Comparison of ENCODE assay signal across 13 cellular contexts in genomic region chr9:133276001-133276884, GRCh38. TPM values are rescaled to one million over a fixed set of nuclear protein-coding genes. Genes with fewer than 3 reads are reported as not detected.
DNase-seq lines count a peak whose midpoint lies in the region; ATAC-seq and TF ChIP-seq lines count a peak whose summit lies in the region.
"Had no signal": no experiment of that assay in that cellular context is flagged by ENCODE, and none has a peak within 500 bp of the region (broad histone marks: within the 10 kb centered on the region; RNA-seq: fewer than 3 reads in every experiment).

No MANE protein-coding gene starts in this region.

- DNase-seq in adrenal gland, result peak in 3 of 7 donors; percentile 19 to 55 (median 36)
- DNase-seq in psoas muscle, result no peak
- DNase-seq in 8988T, result no peak
- DNase-seq in occipital lobe (lab: John Stamatoyannopoulos, UW), result no peak
- DNase-seq: activated CD4-positive, alpha-beta T cell treated with anti-CD3 and anti-CD28 coated beads, Interleukin-2, amount 50 U/mL, for 48 hours; effector memory CD8-positive, alpha-beta T cell; stimulated activated CD4-positive, alpha-beta T cell treated with anti-CD3 and anti-CD28 coated beads, Interleukin-4, amount 100 ng/mL, for 24 hours had no signal

- H3K36me3 ChIP-seq in BLaER1 (no peaks in the 10 kb centered on the region), adrenal gland (replicated peaks in 1 of 2) (no peaks in the 10 kb centered on the region), psoas muscle (ENCODE audit: insufficient read depth in 1 of 2, low read depth in 1 of 2) (no peaks in the 10 kb centered on the region)

- H4K20me1 ChIP-seq in BLaER1, result no peaks in the 10 kb centered on the region
- H4K20me1 ChIP-seq: BLaER1 treated with 17β-estradiol and CSF1 and Interleukin-3, amounts not matched to agents 10 nM and 100 nM had no signal

- H3K27me3 ChIP-seq in BLaER1 (peaks cover 48% of the 10 kb centered on the region), adrenal gland (peaks cover 5% of the 10 kb centered on the region), psoas muscle (ENCODE audit: insufficient read depth in 3 of 3, low read length in 2 of 3) (peaks cover 5 to 69% (median 11%) of the 10 kb centered on the region in 3 donors)

- 49 to 73% (median 54%) methylated on average over 22 to 33 of the region's 33 CpGs for WGBS in adrenal gland, 4 donors
- 35 to 41% (median 37%) methylated on average over 27 to 33 of the region's 33 CpGs for WGBS in psoas muscle, 3 donors

- H3K27ac ChIP-seq in BLaER1, result no peak overlapping the region
- H3K27ac ChIP-seq in adrenal gland, result peak overlapping the region in 4 of 5 donors; percentile 68 to 89 (median 80)
- H3K27ac ChIP-seq in psoas muscle, result peak overlapping the region; percentile 43
- H3K27ac ChIP-seq: BLaER1 treated with 17β-estradiol and CSF1 and Interleukin-3, amounts not matched to agents 10 nM and 100 nM had no signal

- H3K9me3 ChIP-seq in BLaER1 (peaks cover 59% of the 10 kb centered on the region), adrenal gland (replicated peaks in 1 of 3) (no peaks in the 10 kb centered on the region), iPS-18c (ENCODE audit: control insufficient read depth, insufficient read depth, low read length) (peaks cover 3% of the 10 kb centered on the region), psoas muscle (no peaks in the 10 kb centered on the region)

- intact Hi-C loops in adrenal gland (cut with DNase I) (loop anchor here in 1 of 2 donors (5.0 kb wide), 1 partner anchor 39 kb away; no protein-coding TSS in a partner anchor), psoas muscle (cut with DNase I) (loop anchor here in 1 of 2 donors (5.0 kb wide), 1 partner anchor 89 kb away; no protein-coding TSS in a partner anchor)

- H3K4me3 ChIP-seq in BLaER1 (peak overlapping the region; percentile 42; the same call in 1 of the 2 replicates), adrenal gland (peak overlapping the region in 2 of 4 donors; percentile 49 to 75), iPS-18c (ENCODE audit: insufficient read depth, low read depth, low read length) (peak overlapping the region; percentile 59), psoas muscle (peak overlapping the region; percentile 60)

- no peak for ATAC-seq in psoas muscle
- ATAC-seq in HG03108 (IDR thresholded peaks at IDR 0.05; ENCODE audit: unreplicated experiment), result no peak
- no peak for ATAC-seq in HG03039 (IDR thresholded peaks at IDR 0.05; ENCODE audit: unreplicated experiment)
- ATAC-seq: effector memory CD8-positive, alpha-beta T cell had no signal

- no peak overlapping the region for H3K9ac ChIP-seq in BLaER1
- H3K9ac ChIP-seq: BLaER1 treated with 17β-estradiol and CSF1 and Interleukin-3, amounts not matched to agents 10 nM and 100 nM had no signal

- no peak for TF ChIP-seq POLR2A in adrenal gland (IDR thresholded peaks at IDR 0.05)

- TF ChIP-seq CTCF in adrenal gland (IDR thresholded peaks at IDR 0.05), result no peak
- no peak for TF ChIP-seq CTCF in psoas muscle (IDR thresholded peaks at IDR 0.05)

- H3K4me2 ChIP-seq in BLaER1, result no peak overlapping the region
- H3K4me2 ChIP-seq: BLaER1 treated with 17β-estradiol and CSF1 and Interleukin-3, amounts not matched to agents 10 nM and 100 nM had no signal

- peaks cover 6% of the 10 kb centered on the region; the same call in 1 of the 2 replicates for H3K4me1 ChIP-seq in BLaER1
- H3K4me1 ChIP-seq in adrenal gland (replicated peaks in 1 of 2), result peaks cover 5 to 9% of the 10 kb centered on the region in 2 donors
- H3K4me1 ChIP-seq in psoas muscle, result no peaks in the 10 kb centered on the region

RNA-seq across cellular contexts. Expression of gene ABO, which starts 1.2 kb away (rescaled TPM):
- total RNA-seq in adrenal gland (10 to 100 TPM in 7 of 8 donors, 1 to 10 TPM in 1; 2.9 to 43.1 (median 20.1) TPM), psoas muscle (under 1 TPM; 0.37 to 0.86 (median 0.72) TPM), occipital lobe (under 0.01 TPM)
- polyA plus RNA-seq in adrenal gland (10 to 100 TPM in 2 of 3 donors, 1 to 10 TPM in 1; 9.9 to 20.8 (median 18.5) TPM), psoas muscle (under 1 TPM; 0.03 to 0.51 (median 0.14) TPM)
- polyA plus RNA-seq: IgD-negative memory B cell had no signal

RNA-seq across cellular contexts. Expression of gene SURF6, which starts 59.7 kb away (rescaled TPM):
- total RNA-seq in adrenal gland (10 to 100 TPM in 7 of 8 donors, 1 to 10 TPM in 1; 6.2 to 30.2 (median 22.0) TPM), psoas muscle (10 to 100 TPM; 11.4 to 27.3 (median 16.0) TPM), occipital lobe (14.7 TPM)
- polyA plus RNA-seq in adrenal gland (10 to 100 TPM; 18.7 to 36.4 (median 23.4) TPM), psoas muscle (10 to 100 TPM; 27.7 to 43.0 (median 36.3) TPM)
